15 cellular contexts compared by ENCODE assay signal in the genomic region with DNA sequence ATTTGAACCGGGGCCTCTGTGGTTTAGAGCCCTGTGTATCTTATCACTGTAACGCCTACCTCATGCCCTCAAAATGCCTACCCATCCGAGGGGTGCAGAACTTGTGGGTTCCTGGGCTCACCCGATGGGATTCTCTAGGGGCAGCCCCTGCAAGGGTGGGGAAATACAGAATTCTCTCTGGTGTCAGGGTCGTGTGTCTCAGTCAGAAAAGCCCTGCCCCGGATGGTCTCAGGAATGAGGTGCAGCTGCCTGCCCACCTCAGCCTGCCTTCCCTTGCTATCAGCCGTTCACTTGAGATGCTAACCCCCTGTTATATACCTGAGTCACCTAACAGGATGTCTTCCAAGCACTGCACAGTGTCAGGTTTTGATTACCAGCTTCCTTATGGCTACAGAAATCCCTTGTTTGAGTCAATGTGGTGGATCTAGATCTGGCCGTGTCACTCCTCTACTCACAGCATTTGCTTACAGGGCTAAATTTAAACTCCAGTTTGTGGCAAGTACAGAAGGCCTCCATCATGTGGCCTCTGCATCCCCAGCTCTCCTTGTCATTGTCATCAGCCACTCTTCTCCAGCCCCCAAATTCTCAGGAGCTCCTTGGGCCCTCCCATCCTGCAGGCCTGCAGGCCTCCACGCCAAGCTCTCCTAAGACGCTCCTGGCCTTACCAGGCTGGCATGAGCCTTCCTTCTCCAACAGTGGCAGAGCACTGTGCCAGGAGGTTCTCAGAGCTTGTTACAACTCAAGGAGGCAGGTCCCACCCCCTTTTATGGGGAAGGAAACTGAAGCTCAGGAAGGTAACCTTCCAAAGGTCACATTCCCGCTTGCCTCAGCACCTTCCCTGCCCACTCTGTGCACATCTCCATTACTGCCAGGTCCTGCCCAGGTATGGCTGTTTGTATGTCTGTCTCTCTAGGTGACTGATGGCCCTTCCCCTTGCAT. TPM values are rescaled to one million over a fixed set of nuclear protein-coding genes. Genes with fewer than 3 reads are reported as not detected.
A peak's percentile ranks its signal among the peaks of the same experiment; 100 is the strongest.
DNase-seq lines count a peak whose midpoint lies in the region; TF ChIP-seq lines count a peak whose summit lies in the region.
"Had no signal": no experiment of that assay in that cellular context is flagged by ENCODE, and none has a peak within 500 bp of the region (broad histone marks: within the 10 kb centered on the region; RNA-seq: fewer than 3 reads in every experiment).

No MANE protein-coding gene starts in this region.

- CTCF ChIA-PET in RWPE1 (lab: Yijun Ruan, JAX): interaction anchor here (0.6 to 1.8 kb wide), 2 partner anchors 14 to 22 kb away, joined by 5 to 8 read pairs; no protein-coding TSS in a partner anchor

- no peak overlapping the region for H3K4me3 Mint-ChIP-seq in H9
- H3K4me3 Mint-ChIP-seq: activated CD4-positive, alpha-beta T cell treated with anti-CD3 and anti-CD28 coated beads, Interleukin-2, amount 10 ng/mL, durations not matched to agents 7 days and 5 days; CD14-positive monocyte; memory B cell had no signal

- H3K9me3 ChIP-seq in right atrium auricular region (no peaks in the 10 kb centered on the region), H9 (ENCODE audit: control insufficient read depth, low read depth, low read length) (no peaks in the 10 kb centered on the region), prostate gland (no peaks in the 10 kb centered on the region)
- H3K9me3 ChIP-seq: HAP-1 had no signal

- no peak overlapping the region for H3K4me3 ChIP-seq in right atrium auricular region
- H3K4me3 ChIP-seq in prostate gland: no peak overlapping the region
- H3K4me3 ChIP-seq: HAP-1 had no signal

- no peak overlapping the region for H3K4me2 ChIP-seq in H9 (ENCODE audit: insufficient read depth, insufficient read length, low read length)

- H3K36me3 ChIP-seq in right atrium auricular region: no peaks in the 10 kb centered on the region
- no peaks in the 10 kb centered on the region for H3K36me3 ChIP-seq in prostate gland
- H3K36me3 ChIP-seq: HAP-1 had no signal

- no peak overlapping the region for H3K4ac ChIP-seq in H9 (ENCODE audit: low read depth, low read length)

- in situ Hi-C loops in GM13976 (cut with MboI; ENCODE audit: low sequenced_read_pairs, unreplicated experiment): no loop called here

- no peak overlapping the region for H4K5ac ChIP-seq in H9 (ENCODE audit: insufficient read length, low read depth, low read length)

- H2BK20ac ChIP-seq in H9 (ENCODE audit: low read depth, low read length, poor library complexity, severe bottlenecking): no peak overlapping the region

- H3K79me1 ChIP-seq in H9 (ENCODE audit: insufficient read depth, low read depth, low read length, poor library complexity, severe bottlenecking): no peaks in the 10 kb centered on the region

- H3K36me3 Mint-ChIP-seq in H9 (ENCODE audit: insufficient read depth in 1 of 3, low read depth in 3 of 3): no peaks in the 10 kb centered on the region; a peak in 1 of 7 replicates
- H3K36me3 Mint-ChIP-seq: CD14-positive monocyte, memory B cell had no signal

- no peak overlapping the region for H3K23ac ChIP-seq in H9 (ENCODE audit: insufficient read length, low read depth, low read length)

- no peaks in the 10 kb centered on the region for H3K79me2 ChIP-seq in H9 (ENCODE audit: insufficient read depth, low read length)

- H3K27ac ChIP-seq in RWPE1 (peak overlapping the region; percentile 97), right atrium auricular region (no peak overlapping the region), H9 (ENCODE audit: insufficient read length, low read depth, low read length) (no peak overlapping the region), prostate gland (no peak overlapping the region)

- H3K27me3 ChIP-seq in right atrium auricular region (no peaks in the 10 kb centered on the region), H9 (ENCODE audit: insufficient read depth, low read length) (no peaks in the 10 kb centered on the region), prostate gland (replicated peaks; ENCODE audit: insufficient read depth) (no peaks in the 10 kb centered on the region)

- TF ChIP-seq CTCF in GM13976 (IDR thresholded peaks at IDR 0.05; ENCODE audit: borderline replicate concordance, control extremely low read depth, extremely low read depth, insufficient read depth, missing control alignments) (no peak), RWPE1 (conservative IDR thresholded peaks at IDR 0.05; ENCODE audit: low read depth) (no peak), right atrium auricular region (IDR thresholded peaks at IDR 0.05) (no peak), H9 (conservative IDR thresholded peaks at IDR 0.05) (no peak), prostate gland (IDR thresholded peaks at IDR 0.05) (no peak)

- DNase-seq in A172 (ENCODE audit: low spot score) (peak; percentile 37), GM13976 (ENCODE audit: low spot score) (peak; percentile 40), RWPE1 (ENCODE audit: low spot score) (peak; percentile 40), islet precursor cell (peak; percentile 72), right atrium auricular region (ENCODE audit: low spot score) (no peak), H9 (no peak), prostate gland (ENCODE audit: low spot score) (no peak)
- no peak for DNase-seq in stimulated activated naive CD4-positive, alpha-beta T cell (lab: John Stamatoyannopoulos, UW)
- DNase-seq: activated CD4-positive, alpha-beta T cell treated with anti-CD3 and anti-CD28 coated beads, Interleukin-2, amount 10 ng/mL, durations not matched to agents 7 days and 5 days; effector memory CD4-positive, alpha-beta T cell; NCI-H345 had no signal

- intact Hi-C loops in prostate gland (cut with DNase I): loop anchor here (10.0 kb wide), 2 partner anchors 273 to 297 kb away; a partner anchor contains a TSS

- no peaks in the 10 kb centered on the region; the same call in 1 of the 2 replicates for H3K27me3 Mint-ChIP-seq in H9 (ENCODE audit: low read depth)
- H3K27me3 Mint-ChIP-seq: memory B cell had no signal

- no peak overlapping the region for H3K14ac ChIP-seq in H9 (ENCODE audit: insufficient read depth, low read length)

- no peak overlapping the region for H2BK5ac ChIP-seq in H9 (ENCODE audit: insufficient read length, low read length)

- POLR2A ChIA-PET in RWPE1 (lab: Yijun Ruan, JAX; ENCODE audit: low non-redundant PET): no interaction called here

- H3K4me1 ChIP-seq in right atrium auricular region: peaks cover 0 to 40% of the 10 kb centered on the region in 2 donors
- no peaks in the 10 kb centered on the region; the same call in 1 of the 2 replicates for H3K4me1 ChIP-seq in H9 (ENCODE audit: insufficient read depth, low read length)
- H3K4me1 ChIP-seq in prostate gland (replicated peaks): no peaks in the 10 kb centered on the region
- H3K4me1 ChIP-seq: HAP-1 had no signal

- H3K4me1 Mint-ChIP-seq in H9: peaks cover 14 to 16% of the 10 kb centered on the region in 2 experiments; a peak in 2 of 4 replicates

- H3K9ac ChIP-seq in H9 (ENCODE audit: extremely low read depth, insufficient read length, low read length): no peak overlapping the region

- no peak overlapping the region for H3K18ac ChIP-seq in H9 (ENCODE audit: insufficient read length, low read depth, low read length)

- H2AFZ ChIP-seq in H9 (ENCODE audit: low read length): no peak overlapping the region

- H3K27ac Mint-ChIP-seq in H9: peak overlapping the region in 1 of 3 experiments; percentile 4; a peak in 1 of 7 replicates
- H3K27ac Mint-ChIP-seq: activated CD4-positive, alpha-beta T cell treated with anti-CD3 and anti-CD28 coated beads, Interleukin-2, amount 10 ng/mL, durations not matched to agents 7 days and 5 days; memory B cell had no signal

- TF ChIP-seq POLR2A in prostate gland (IDR thresholded peaks at IDR 0.05): no peak

- no peak overlapping the region for H4K8ac ChIP-seq in H9 (replicated peaks; ENCODE audit: insufficient read length, low read depth, low read length)

- no peak overlapping the region for H3K56ac ChIP-seq in H9 (ENCODE audit: insufficient read length, low read depth, low read length)

- H4K91ac ChIP-seq in H9 (ENCODE audit: insufficient read length, low read depth, low read length): no peak overlapping the region

- H4K20me1 ChIP-seq in H9 (ENCODE audit: control insufficient read depth, insufficient read depth, insufficient read length): no peaks in the 10 kb centered on the region

- H2AK5ac ChIP-seq in H9 (ENCODE audit: insufficient read length, low read length): no peak overlapping the region

- H3K9me3 Mint-ChIP-seq in H9: no peaks in the 10 kb centered on the region
- H3K9me3 Mint-ChIP-seq: activated CD4-positive, alpha-beta T cell treated with anti-CD3 and anti-CD28 coated beads, Interleukin-2, amount 10 ng/mL, durations not matched to agents 7 days and 5 days; CD14-positive monocyte; memory B cell had no signal

- no peaks in the 10 kb centered on the region for H3K23me2 ChIP-seq in H9 (ENCODE audit: insufficient read length, low read depth, low read length, poor library complexity, severe bottlenecking)

- H2BK120ac ChIP-seq in H9 (ENCODE audit: low read depth, low read length, poor library complexity, severe bottlenecking): no peak overlapping the region

- no peak overlapping the region for H2BK15ac ChIP-seq in H9 (ENCODE audit: low read depth, low read length)

- no peak overlapping the region for H3T11ph ChIP-seq in H9 (ENCODE audit: low read length)

- no peak overlapping the region for H2BK12ac ChIP-seq in H9 (ENCODE audit: insufficient read length, low read depth, low read length)

- no CpG with 5 or more reads among the region's 11 CpGs for WGBS in H9 (ENCODE audit: extremely low coverage, insufficient read length, low lambda C conversion rate)
- 74% methylated on average over 11 of the region's 11 CpGs for WGBS in prostate gland

RNA-seq across cellular contexts. Expression of a gene that starts 14.3 kb away (rescaled TPM):
- 43.3 and 47.5 TPM in 2 replicates for total RNA-seq in A172 (2014; rRNA removed; shearing (Covaris generic))
- total RNA-seq in right atrium auricular region: 10 to 100 TPM; 20.5 to 20.8 TPM
- 25.8 and 26.8 TPM in 2 replicates for total RNA-seq in H9 (2021)
- total RNA-seq in prostate gland: 10 to 100 TPM; 61.6 to 63.8 TPM

RNA-seq across cellular contexts. Expression of a gene that starts 16.2 kb away (rescaled TPM):
- 2.7 and 2.8 TPM in 2 replicates for total RNA-seq in A172 (2014; rRNA removed; shearing (Covaris generic))
- total RNA-seq in right atrium auricular region (not detected), H9 (2021) (0.37 and 0.61 TPM in 2 replicates), prostate gland (not detected)
- total RNA-seq: activated CD4-positive, alpha-beta T cell treated with anti-CD3 and anti-CD28 coated beads, Interleukin-2, amount 10 ng/mL, durations not matched to agents 7 days and 5 days; SK-MEL-5 had no signal

Comparison
In these comparisons a context has a peak if more than half of its experiments do, and no peak if none do; other contexts are left out.
1. DNase-seq: peak in A172 (single experiment), GM13976 (single experiment), RWPE1 (single experiment) and islet precursor cell (single experiment); none in right atrium auricular region (single experiment), stimulated activated naive CD4-positive, alpha-beta T cell (0 of 6), H9 (single experiment) and prostate gland (single experiment).